4 cellular contexts compared by ENCODE assay signal in the genomic region with DNA sequence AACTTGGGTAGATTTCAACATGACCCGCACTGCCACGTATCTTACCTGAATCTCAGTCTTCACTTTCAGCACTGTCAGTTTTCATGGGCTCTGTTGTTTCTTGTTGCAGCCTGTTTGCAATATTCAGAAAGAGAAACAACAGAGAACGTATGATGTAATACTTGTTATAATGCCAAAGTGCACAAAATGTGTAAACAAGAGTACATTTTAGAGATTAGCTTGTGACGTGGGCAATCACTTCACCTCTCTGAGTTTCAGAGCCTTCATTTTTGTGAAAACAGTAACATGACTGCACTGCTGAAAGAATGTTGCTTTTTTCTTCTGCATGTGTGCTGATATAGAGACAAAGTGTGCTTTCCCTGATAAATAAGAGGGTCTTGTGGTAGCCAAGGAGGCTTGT. TPM values are rescaled to one million over a fixed set of nuclear protein-coding genes. Genes with fewer than 3 reads are reported as not detected.
"Had no signal": no experiment of that assay in that cellular context is flagged by ENCODE, and none has a peak within 500 bp of the region (broad histone marks: within the 10 kb centered on the region; RNA-seq: fewer than 3 reads in every experiment).

No MANE protein-coding gene starts in this region.

RNA-seq across cellular contexts. Expression of gene ZDHHC11B, which starts 16.5 kb away (rescaled TPM):
- total RNA-seq: activated CD4-positive, alpha-beta memory T cell treated with anti-CD3 and anti-CD28 coated beads, Interleukin-2, amount 10 ng/mL, durations not matched to agents 7 days and 5 days; activated naive CD4-positive, alpha-beta T cell treated with anti-CD3 and anti-CD28 coated beads for 36 hours; SJSA1; T-helper 1 cell treated with Interleukin-12 subunit alpha and Interleukin-12 subunit beta and Interleukin-4 antibody, amounts not matched to agents 30 ng/mL and 1 ng/mL, for 36 hours had no signal
